19 cellular contexts compared by ENCODE assay signal in the genomic region with DNA sequence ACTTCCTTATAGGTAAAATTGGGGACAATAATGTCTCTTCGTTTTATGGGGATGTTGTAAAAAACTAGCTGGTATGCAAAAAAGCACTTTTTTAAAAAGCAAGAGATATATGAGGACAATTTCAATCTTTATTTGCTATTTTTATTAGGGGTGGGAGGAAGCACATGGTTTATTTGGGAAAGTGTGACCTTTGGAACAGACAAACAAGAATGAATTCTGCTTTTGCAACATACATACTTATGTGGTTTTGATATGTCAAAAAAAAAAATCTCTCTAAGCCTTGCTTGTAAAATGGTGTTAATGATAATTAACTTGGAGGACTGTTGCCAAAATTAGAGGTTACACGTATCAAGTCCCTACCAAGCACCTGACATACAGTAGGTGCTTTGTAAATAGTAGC. TPM values are rescaled to one million over a fixed set of nuclear protein-coding genes. Genes with fewer than 3 reads are reported as not detected.
"Had no signal": no experiment of that assay in that cellular context is flagged by ENCODE, and none has a peak within 500 bp of the region (broad histone marks: within the 10 kb centered on the region; RNA-seq: fewer than 3 reads in every experiment).

No MANE protein-coding gene starts in this region.

- H3K27me3 Mint-ChIP-seq: activated CD8-positive, alpha-beta T cell treated with anti-CD3 and anti-CD28 coated beads for 36 hours; activated naive CD8-positive, alpha-beta T cell treated with anti-CD3 and anti-CD28 coated beads, Interleukin-2, amount 10 ng/mL, durations not matched to agents 7 days and 5 days had no signal

- H3K27ac ChIP-seq: brain microvascular endothelial cell, heart left ventricle had no signal

- H3K4me3 Mint-ChIP-seq: activated CD8-positive, alpha-beta T cell treated with anti-CD3 and anti-CD28 coated beads for 36 hours; activated naive CD8-positive, alpha-beta T cell treated with anti-CD3 and anti-CD28 coated beads, Interleukin-2, amount 10 ng/mL, durations not matched to agents 7 days and 5 days; activated T-cell treated with anti-CD3 and anti-CD28 coated beads, Interleukin-2, amount 50 U/mL, for 4 hours; mesothelial cell of epicardium had no signal

- H3K27ac Mint-ChIP-seq: activated CD8-positive, alpha-beta T cell treated with anti-CD3 and anti-CD28 coated beads for 36 hours; activated naive CD8-positive, alpha-beta T cell treated with anti-CD3 and anti-CD28 coated beads, Interleukin-2, amount 10 ng/mL, durations not matched to agents 7 days and 5 days; mesothelial cell of epicardium had no signal

- H3K4me3 ChIP-seq: heart left ventricle, lung had no signal

- H3K9me3 Mint-ChIP-seq: activated CD8-positive, alpha-beta T cell treated with anti-CD3 and anti-CD28 coated beads for 36 hours; activated naive CD8-positive, alpha-beta T cell treated with anti-CD3 and anti-CD28 coated beads, Interleukin-2, amount 10 ng/mL, durations not matched to agents 7 days and 5 days; activated T-cell treated with anti-CD3 and anti-CD28 coated beads, Interleukin-2, amount 50 U/mL, for 4 hours; mesothelial cell of epicardium had no signal

- H3K36me3 Mint-ChIP-seq: activated naive CD8-positive, alpha-beta T cell treated with anti-CD3 and anti-CD28 coated beads, Interleukin-2, amount 10 ng/mL, durations not matched to agents 7 days and 5 days; mesothelial cell of epicardium had no signal

- DNase-seq: activated CD8-positive, alpha-beta T cell treated with anti-CD3 and anti-CD28 coated beads for 36 hours; activated effector memory CD4-positive, alpha-beta T cell treated with anti-CD3 and anti-CD28 coated beads, Interleukin-2, amount 50 U/mL, for 16 hours; activated naive CD8-positive, alpha-beta T cell treated with anti-CD3 and anti-CD28 coated beads, Interleukin-2, amount 10 ng/mL, durations not matched to agents 7 days and 5 days; activated T-cell treated with anti-CD3 and anti-CD28 coated beads, Interleukin-2, amount 50 U/mL, for 4 hours; anterior cingulate cortex; brain microvascular endothelial cell; heart left ventricle; left cardiac atrium; posterior cingulate gyrus; retina; stimulated activated CD4-positive, alpha-beta T cell treated with anti-CD3 and anti-CD28 coated beads, Interleukin-4, amount 100 ng/mL, for 4 hours; stimulated activated CD8-positive, alpha-beta memory T cell treated with anti-CD3 and anti-CD28 coated beads, Interleukin-4, amount 100 ng/mL, for 48 hours; stimulated activated naive CD4-positive, alpha-beta T cell treated with Interleukin-2 at 50 U/mL for 16 hours had no signal

- H3K27me3 ChIP-seq: brain microvascular endothelial cell, heart left ventricle had no signal

- H3K9me3 ChIP-seq: heart left ventricle had no signal

- H3K36me3 ChIP-seq: brain microvascular endothelial cell, heart left ventricle had no signal

- ATAC-seq: activated CD8-positive, alpha-beta T cell treated with anti-CD3 and anti-CD28 coated beads for 36 hours; activated T-cell treated with anti-CD3 and anti-CD28 coated beads, Interleukin-2, amount 50 U/mL, for 4 hours; heart left ventricle; SK-N-SH treated with all-trans-retinoic acid at 6 μM for 48 hours had no signal

RNA-seq across cellular contexts. Expression of a gene that starts 32.1 kb away (rescaled TPM):
- total RNA-seq: activated CD8-positive, alpha-beta T cell treated with anti-CD3 and anti-CD28 coated beads for 36 hours; activated naive CD8-positive, alpha-beta T cell treated with anti-CD3 and anti-CD28 coated beads, Interleukin-2, amount 10 ng/mL, durations not matched to agents 7 days and 5 days; epithelial cell of proximal tubule; heart left ventricle; left cardiac atrium; lung; myocyte; skeletal muscle tissue had no signal
